Comparison of ENCODE assay signal across 17 cellular contexts in genomic region chr11:122714484-122714883, GRCh38. TPM values are rescaled to one million over a fixed set of nuclear protein-coding genes. Genes with fewer than 3 reads are reported as not detected.
DNase-seq lines count a peak whose midpoint lies in the region; ATAC-seq and TF ChIP-seq lines count a peak whose summit lies in the region.
"Had no signal": no experiment of that assay in that cellular context is flagged by ENCODE, and none has a peak within 500 bp of the region (broad histone marks: within the 10 kb centered on the region; RNA-seq: fewer than 3 reads in every experiment).

No MANE protein-coding gene starts in this region.

- H3K27ac Mint-ChIP-seq in IgD-negative memory B cell (peak overlapping the region; percentile 82 to 96 (median 87)), progenitor cell of endocrine pancreas (no peak overlapping the region)
- no peak overlapping the region for H3K27ac Mint-ChIP-seq in activated CD4-positive, alpha-beta memory T cell treated with anti-CD3 and anti-CD28 coated beads for 36 hours
- H3K27ac Mint-ChIP-seq: activated T-helper 1 cell treated with anti-CD3 and anti-CD28 coated beads, Interleukin-12 subunit alpha, Interleukin-12 subunit beta, Interleukin-2, Interleukin-4 antibody, amounts not matched to agents 30 ng/mL and 10 ng/mL and 1 ng/mL, durations not matched to agents 14 hours and 24 hours and 36 hours had no signal

- H3K36me3 Mint-ChIP-seq in IgD-negative memory B cell (no peaks in the 10 kb centered on the region), progenitor cell of endocrine pancreas (ENCODE audit: insufficient read depth) (no peaks in the 10 kb centered on the region)
- H3K36me3 Mint-ChIP-seq in activated CD4-positive, alpha-beta memory T cell treated with anti-CD3 and anti-CD28 coated beads for 36 hours: no peaks in the 10 kb centered on the region

- H3K4me1 Mint-ChIP-seq in IgD-negative memory B cell (peaks cover 36 to 46% (median 42%) of the 10 kb centered on the region in 3 donors), progenitor cell of endocrine pancreas (ENCODE audit: low read depth) (no peaks in the 10 kb centered on the region)
- H3K4me1 Mint-ChIP-seq in activated CD4-positive, alpha-beta memory T cell treated with anti-CD3 and anti-CD28 coated beads for 36 hours (ENCODE audit: low read depth): peaks cover 20% of the 10 kb centered on the region

- intact Hi-C loops in activated CD4-positive, alpha-beta memory T cell treated with anti-CD3 and anti-CD28 coated beads for 36 hours (cut with micrococcal nuclease): no loop called here

- POLR2A ChIA-PET in activated CD4-positive, alpha-beta memory T cell treated with anti-CD3 and anti-CD28 coated beads for 36 hours (lab: Charles Lee): no interaction called here

- peak overlapping the region in 1 of 4 donors; percentile 55 for H3K4me3 Mint-ChIP-seq in IgD-negative memory B cell
- no peak overlapping the region for H3K4me3 Mint-ChIP-seq in activated CD4-positive, alpha-beta memory T cell treated with anti-CD3 and anti-CD28 coated beads for 36 hours
- no peak overlapping the region for H3K4me3 Mint-ChIP-seq in progenitor cell of endocrine pancreas (ENCODE audit: low read depth)
- H3K4me3 Mint-ChIP-seq: activated T-helper 1 cell treated with anti-CD3 and anti-CD28 coated beads, Interleukin-12 subunit alpha, Interleukin-12 subunit beta, Interleukin-2, Interleukin-4 antibody, amounts not matched to agents 30 ng/mL and 10 ng/mL and 1 ng/mL, durations not matched to agents 14 hours and 24 hours and 36 hours; effector memory CD8-positive, alpha-beta T cell had no signal

- peak; percentile 29 for ATAC-seq in left lobe of liver

- DNase-seq in CD1c-positive myeloid dendritic cell (ENCODE audit: extremely low spot score) (peak; percentile 82), SIG-M5 (lab: John Stamatoyannopoulos, UW) (peak; percentile 76), left lobe of liver (ENCODE audit: low spot score) (no peak), NCI-H2196 treated with DMSO at 0.1 percent for 48 hours (lab: John Stamatoyannopoulos, UW; ENCODE audit: unreplicated experiment) (no peak), progenitor cell of endocrine pancreas (ENCODE audit: low spot score, unreplicated experiment) (no peak), H4 (ENCODE audit: low spot score) (no peak)
- DNase-seq in activated CD4-positive, alpha-beta memory T cell treated with anti-CD3 and anti-CD28 coated beads for 36 hours: no peak
- DNase-seq: activated CD4-positive, alpha-beta T cell treated with anti-CD3 and anti-CD28 coated beads, Interleukin-2, amount 50 U/mL, for 4 hours; effector memory CD8-positive, alpha-beta T cell; kidney; NCI-H1417 treated with DMSO at 0.1 percent for 48 hours; NCI-H226; NK-92 treated with Interleukin-12 subunit alpha and Interleukin-12 subunit beta, amount 100 ng/mL, for 24 hours; stimulated activated CD4-positive, alpha-beta T cell treated with anti-CD3 and anti-CD28 coated beads, Interleukin-4, amount 100 ng/mL, for 24 hours; stimulated activated CD8-positive, alpha-beta memory T cell treated with anti-CD3 and anti-CD28 coated beads, Interleukin-4, amount 100 ng/mL, for 48 hours had no signal

- H3K27me3 Mint-ChIP-seq in IgD-negative memory B cell (no peaks in the 10 kb centered on the region), progenitor cell of endocrine pancreas (peaks cover 16% of the 10 kb centered on the region)
- no peaks in the 10 kb centered on the region for H3K27me3 Mint-ChIP-seq in activated CD4-positive, alpha-beta memory T cell treated with anti-CD3 and anti-CD28 coated beads for 36 hours
- H3K27me3 Mint-ChIP-seq: effector memory CD8-positive, alpha-beta T cell had no signal

- H3K9me3 Mint-ChIP-seq in IgD-negative memory B cell (no peaks in the 10 kb centered on the region), progenitor cell of endocrine pancreas (ENCODE audit: low read depth) (no peaks in the 10 kb centered on the region)
- no peaks in the 10 kb centered on the region for H3K9me3 Mint-ChIP-seq in activated CD4-positive, alpha-beta memory T cell treated with anti-CD3 and anti-CD28 coated beads for 36 hours
- H3K9me3 Mint-ChIP-seq: activated T-helper 1 cell treated with anti-CD3 and anti-CD28 coated beads, Interleukin-12 subunit alpha, Interleukin-12 subunit beta, Interleukin-2, Interleukin-4 antibody, amounts not matched to agents 30 ng/mL and 10 ng/mL and 1 ng/mL, durations not matched to agents 14 hours and 24 hours and 36 hours; effector memory CD8-positive, alpha-beta T cell had no signal

- CTCF ChIA-PET in activated CD4-positive, alpha-beta memory T cell treated with anti-CD3 and anti-CD28 coated beads for 36 hours (lab: Charles Lee): no interaction called here

- TF ChIP-seq CTCF in progenitor cell of endocrine pancreas (IDR thresholded peaks at IDR 0.05; ENCODE audit: unreplicated experiment): no peak

RNA-seq across cellular contexts. Expression of gene UBASH3B, which starts 59.0 kb away (rescaled TPM):
- 1.3 TPM for polyA plus RNA-seq in IgD-negative memory B cell
- total RNA-seq in left lobe of liver (1.5 TPM), progenitor cell of endocrine pancreas (2.4 and 4.9 TPM in 2 replicates)
- total RNA-seq in activated CD4-positive, alpha-beta memory T cell treated with anti-CD3 and anti-CD28 coated beads for 36 hours: 10 to 100 TPM; 18.8 to 20.8 TPM
- 4.4 and 6.4 TPM in 2 replicates for total RNA-seq in H4 (2014; rRNA removed; shearing (Covaris generic))

Comparison
In these comparisons a context has a peak if more than half of its experiments do, and no peak if none do; other contexts are left out.
1. DNase-seq: peak in CD1c-positive myeloid dendritic cell (single experiment) and SIG-M5 (single experiment); none in left lobe of liver (single experiment), NCI-H2196 treated with DMSO at 0.1 percent for 48 hours (single experiment), activated CD4-positive, alpha-beta memory T cell treated with anti-CD3 and anti-CD28 coated beads for 36 hours (single experiment), progenitor cell of endocrine pancreas (single experiment) and H4 (single experiment).
2. H3K27ac Mint-ChIP-seq: peak in IgD-negative memory B cell (3 of 3); none in activated CD4-positive, alpha-beta memory T cell treated with anti-CD3 and anti-CD28 coated beads for 36 hours (single experiment) and progenitor cell of endocrine pancreas (single experiment).